2 cellular contexts compared by ENCODE assay signal in genomic region chr17:80529104-80529903, GRCh38.
TF ChIP-seq lines count a peak whose summit lies in the region.

No MANE protein-coding gene starts in this region.

TF ChIP-seq in SK-N-SH, 30 proteins besides CTCF, POLR2A, EP300 and RAD21 (continued from another document):
- TF ChIP-seq ZBTB33 (IDR thresholded peaks at IDR 0.05; ENCODE audit: borderline replicate concordance, low read depth) (no peak), IRF3 (IDR thresholded peaks at IDR 0.05; ENCODE audit: low read depth, low read length) (no peak), GATA2 (CRISPR knock-in tag; IDR thresholded peaks at IDR 0.05) (no peak), POLR2AphosphoS5 (IDR thresholded peaks at IDR 0.05; ENCODE audit: low read depth, low read length) (no peak), CHD2 (IDR thresholded peaks at IDR 0.05; ENCODE audit: low read length, partially characterized antibody) (no peak), RCOR1 (IDR thresholded peaks at IDR 0.05; ENCODE audit: low read length) (no peak), FOXM1 (IDR thresholded peaks at IDR 0.05; ENCODE audit: low read depth) (no peak), GABPA (IDR thresholded peaks at IDR 0.05; ENCODE audit: low read depth) (no peak), FOXJ3 (CRISPR knock-in tag; IDR thresholded peaks at IDR 0.05) (no peak), REST (IDR thresholded peaks at IDR 0.05; ENCODE audit: low read depth, low read length) (no peak), NFIC (IDR thresholded peaks at IDR 0.05; ENCODE audit: borderline replicate concordance) (no peak), USF2 (IDR thresholded peaks at IDR 0.05; ENCODE audit: borderline replicate concordance, low read depth, low read length) (no peak), NRF1 (IDR thresholded peaks at IDR 0.05; ENCODE audit: low read depth, low read length) (no peak)

TF ChIP-seq in SK-N-SH treated with all-trans-retinoic acid at 6 μM for 48 hours, 23 proteins besides CTCF, POLR2A, EP300 and RAD21 (continued from another document):
- TF ChIP-seq TSHZ2 (CRISPR knock-in tag; IDR thresholded peaks at IDR 0.05), result no peak
- no peak for TF ChIP-seq CSRNP3 (CRISPR knock-in tag; IDR thresholded peaks at IDR 0.05)
- TF ChIP-seq OSR1 (CRISPR knock-in tag; IDR thresholded peaks at IDR 0.05), result no peak
- TF ChIP-seq ZNF70 (CRISPR knock-in tag; IDR thresholded peaks at IDR 0.05), result no peak
- no peak for TF ChIP-seq ZC3H10 (CRISPR knock-in tag; IDR thresholded peaks at IDR 0.05)
- no peak for TF ChIP-seq PATZ1 (CRISPR knock-in tag; IDR thresholded peaks at IDR 0.05; ENCODE audit: borderline replicate concordance)
- TF ChIP-seq CSDC2 (CRISPR knock-in tag; IDR thresholded peaks at IDR 0.05), result no peak
- TF ChIP-seq CREB5 (CRISPR knock-in tag; IDR thresholded peaks at IDR 0.05; ENCODE audit: low read depth), result no peak
- no peak for TF ChIP-seq RARB (CRISPR knock-in tag; IDR thresholded peaks at IDR 0.05)
- no peak for TF ChIP-seq SNAI2 (CRISPR knock-in tag; IDR thresholded peaks at IDR 0.05)
- TF ChIP-seq ISL1 (CRISPR knock-in tag; IDR thresholded peaks at IDR 0.05), result no peak
- no peak for TF ChIP-seq ZNF565 (CRISPR knock-in tag; conservative IDR thresholded peaks at IDR 0.05; ENCODE audit: low read depth)
